ENCODE assay signal across 35 cellular contexts in genomic region chr19:48595833-48596232, GRCh38. TPM values are rescaled to one million over a fixed set of nuclear protein-coding genes. Genes with fewer than 3 reads are reported as not detected.
DNase-seq lines count a peak whose midpoint lies in the region; ATAC-seq, FAIRE-seq and TF ChIP-seq lines count a peak whose summit lies in the region.
"Had no signal": no experiment of that assay in that cellular context is flagged by ENCODE, and none has a peak within 500 bp of the region (broad histone marks: within the 10 kb centered on the region; RNA-seq: fewer than 3 reads in every experiment).

No MANE protein-coding gene starts in this region.

- peaks cover 2% of the 10 kb centered on the region for H3K9me1 ChIP-seq in K562 (ENCODE audit: control insufficient read depth, insufficient read depth, low read length)

- TF ChIP-seq EP300 in A549 (IDR thresholded peaks at IDR 0.05) (no peak), K562 (IDR thresholded peaks at IDR 0.05; ENCODE audit: low read length) (no peak)

- no peaks in the 10 kb centered on the region for H3K9me2 ChIP-seq in Karpas-422 (replicated peaks; ENCODE audit: insufficient read depth, low read length)

- no peaks in the 10 kb centered on the region for H3K4me1 ChIP-seq in A549
- no peaks in the 10 kb centered on the region for H3K4me1 ChIP-seq in Karpas-422 (ENCODE audit: low read length)
- peaks cover 0 to 31% of the 10 kb centered on the region in 2 experiments; a peak in 2 of 5 replicates for H3K4me1 ChIP-seq in K562 (replicated peaks in 1 of 2; ENCODE audit: control insufficient read depth in 2 of 2, insufficient read depth in 2 of 2, low read length in 2 of 2)
- H3K4me1 ChIP-seq in Peyer's patch = no peaks in the 10 kb centered on the region
- H3K4me1 ChIP-seq: left ventricle myocardium inferior, prostate gland, testis had no signal

- DNase-seq in activated CD4-positive, alpha-beta T cell treated with anti-CD3 and anti-CD28 coated beads for 36 hours = no peak
- no peak for DNase-seq in activated CD4-positive, alpha-beta T cell treated with anti-CD3 and anti-CD28 coated beads, Interleukin-2, amount 50 U/mL, for 48 hours
- DNase-seq in A549 (ENCODE audit: low read depth in 1 of 2, low spot score in 1 of 2) (no peak), Karpas-422 (peak; percentile 29), K562 (ENCODE audit: extremely low read depth in 1 of 4, low spot score in 3 of 4) (no peak), erythroblast (lab: John Stamatoyannopoulos, UW) (no peak), Peyer's patch (no peak), COLO668 (lab: John Stamatoyannopoulos, UW; ENCODE audit: unreplicated experiment) (no peak)
- DNase-seq: activated B cell treated with CpG ODN at 0.5 μM for 24 hours; activated effector memory CD4-positive, alpha-beta T cell treated with Interleukin-2 at 50 U/mL for 16 hours; AML-193; amniotic stem cell; brain microvascular endothelial cell; GF-D8; H9; IMR-90; islet precursor cell; left ventricle myocardium inferior; mesendoderm; NCI-H1092; NCI-H1694 treated with DMSO at 0.1 percent for 48 hours; NCI-H524 treated with DMSO at 0.1 percent for 48 hours; Right ventricle myocardium superior; stimulated activated CD4-positive, alpha-beta T cell treated with anti-CD3 and anti-CD28 coated beads, Interleukin-12 subunit alpha, Interleukin-12 subunit beta, amount 100 ng/mL, for 4 hours; stimulated activated CD4-positive, alpha-beta T cell treated with anti-CD3 and anti-CD28 coated beads, Interleukin-4, amount 100 ng/mL, for 24 hours; stimulated activated naive CD4-positive, alpha-beta T cell; testis had no signal

- H3K27me3 ChIP-seq in Karpas-422 (ENCODE audit: low read length) (no peaks in the 10 kb centered on the region), K562 (ENCODE audit: control insufficient read depth in 2 of 2, insufficient read depth in 2 of 2, low read length in 2 of 2) (peaks cover 0 to 7% of the 10 kb centered on the region in 2 experiments; a peak in 2 of 5 replicates), Peyer's patch (no peaks in the 10 kb centered on the region)
- H3K27me3 ChIP-seq: brain microvascular endothelial cell, testis had no signal

- H3K27ac ChIP-seq in A549 = no peak overlapping the region
- H3K27ac ChIP-seq in Karpas-422 (ENCODE audit: low read length) = no peak overlapping the region
- no peak overlapping the region for H3K27ac ChIP-seq in K562 (ENCODE audit: extremely low read depth, low read depth, low read length)
- H3K27ac ChIP-seq in Peyer's patch = no peak overlapping the region
- H3K27ac ChIP-seq: brain microvascular endothelial cell, epithelial cell of prostate, left ventricle myocardium inferior, prostate gland, testis had no signal

- H3K9ac ChIP-seq in Karpas-422 (ENCODE audit: low read length) (no peak overlapping the region), K562 (ENCODE audit: insufficient read depth in 1 of 2, low read depth in 2 of 2, low read length in 2 of 2) (peak overlapping the region in 1 of 2 experiments; percentile 35; a peak in 1 of 4 replicates)

- no peaks in the 10 kb centered on the region for H3K36me3 Mint-ChIP-seq in activated CD4-positive, alpha-beta T cell treated with anti-CD3 and anti-CD28 coated beads for 36 hours (ENCODE audit: low read depth)

- 59% methylated on average over 6 of the region's 6 CpGs for WGBS in A549 (ENCODE audit: missing lambda C conversion rate)
- WGBS in K562 (ENCODE audit: insufficient coverage, low coverage, missing lambda C conversion rate) = 52% methylated on average over 6 of the region's 6 CpGs

- H4K20me1 ChIP-seq in Karpas-422 (ENCODE audit: insufficient read depth, low read depth, low read length) = no peaks in the 10 kb centered on the region
- 0 out of 2 replicates have a peak, but pooled peaks cover 2% of the 10 kb centered on the region for H4K20me1 ChIP-seq in K562 (replicated peaks; ENCODE audit: control insufficient read depth, insufficient read depth, low read length)

- peaks cover 10% of the 10 kb centered on the region for H3K4me1 Mint-ChIP-seq in activated CD4-positive, alpha-beta T cell treated with anti-CD3 and anti-CD28 coated beads for 36 hours
- H3K4me1 Mint-ChIP-seq: activated B cell treated with CpG ODN at 0.5 μM for 24 hours, H9 had no signal

- TF ChIP-seq CTCF in A549 (IDR thresholded peaks at IDR 0.05) (no peak), K562 (IDR thresholded peaks at IDR 0.05 in 2 of 3, conservative IDR thresholded peaks at IDR 0.05 in 1 of 3; ENCODE audit: insufficient read depth in 2 of 3, low read depth in 1 of 3, low read length in 3 of 3) (no peak), Peyer's patch (IDR thresholded peaks at IDR 0.05) (no peak)

- H3K36me3 ChIP-seq in Karpas-422 (ENCODE audit: insufficient read depth, low read length) (no peaks in the 10 kb centered on the region), K562 (ENCODE audit: control insufficient read depth, insufficient read depth, low read length) (no peaks in the 10 kb centered on the region), Peyer's patch (no peaks in the 10 kb centered on the region)
- H3K36me3 ChIP-seq: brain microvascular endothelial cell, left ventricle myocardium inferior, prostate gland had no signal

- no peak for ATAC-seq in activated CD4-positive, alpha-beta T cell treated with anti-CD3 and anti-CD28 coated beads for 36 hours
- ATAC-seq in A549 (peak in 1 of 2 experiments; percentile 19; a peak in 2 of 6 replicates), K562 (no peak)
- ATAC-seq: sciatic nerve had no signal

- in situ Hi-C loops in K562 (cut with MboI) = loop anchor here (25.0 kb wide), 1 partner anchor 1516 kb away; no protein-coding TSS in a partner anchor

- no TSS peak for BruUV-seq in K562 (replicated peaks; lab: Mats Ljungman, UMichigan)

- TF ChIP-seq RAD21 in A549 (conservative IDR thresholded peaks at IDR 0.05 in 1 of 2, IDR thresholded peaks at IDR 0.05 in 1 of 2) (no peak), K562 (CRISPR knock-in tag; conservative IDR thresholded peaks at IDR 0.05 in 1 of 2, IDR thresholded peaks at IDR 0.05 in 1 of 2) (no peak)

- H3K9me3 ChIP-seq in A549 (no peaks in the 10 kb centered on the region), Karpas-422 (ENCODE audit: low read length) (no peaks in the 10 kb centered on the region), K562 (replicated peaks; ENCODE audit: control insufficient read depth, insufficient read depth, low read depth, low read length) (no peaks in the 10 kb centered on the region), Peyer's patch (no peaks in the 10 kb centered on the region)
- H3K9me3 ChIP-seq: left ventricle myocardium inferior, prostate gland, testis had no signal

- no peaks in the 10 kb centered on the region for H3K9me3 Mint-ChIP-seq in activated CD4-positive, alpha-beta T cell treated with anti-CD3 and anti-CD28 coated beads for 36 hours (ENCODE audit: low read depth)
- H3K9me3 Mint-ChIP-seq: activated B cell treated with CpG ODN at 0.5 μM for 24 hours, H9 had no signal

- intact Hi-C loops in activated CD4-positive, alpha-beta T cell treated with anti-CD3 and anti-CD28 coated beads for 36 hours (cut with DNase I, micrococcal nuclease) = no loop called here
- intact Hi-C loops in K562 (cut with micrococcal nuclease) = no loop called here

- H3K4me3 Mint-ChIP-seq in activated CD4-positive, alpha-beta T cell treated with anti-CD3 and anti-CD28 coated beads for 36 hours = peak overlapping the region; percentile 74
- H3K4me3 Mint-ChIP-seq: activated B cell treated with CpG ODN at 0.5 μM for 24 hours, H9 had no signal

- no peaks in the 10 kb centered on the region for H3K79me2 ChIP-seq in Karpas-422 (ENCODE audit: low read length)
- no peaks in the 10 kb centered on the region for H3K79me2 ChIP-seq in K562 (ENCODE audit: control insufficient read depth, insufficient read depth, low read length)

- no peaks in the 10 kb centered on the region for H3K27me3 Mint-ChIP-seq in activated CD4-positive, alpha-beta T cell treated with anti-CD3 and anti-CD28 coated beads for 36 hours
- H3K27me3 Mint-ChIP-seq: activated B cell treated with CpG ODN at 0.5 μM for 24 hours had no signal

- TF ChIP-seq POLR2A in A549 (IDR thresholded peaks at IDR 0.05; ENCODE audit: low read length) (no peak), K562 (conservative IDR thresholded peaks at IDR 0.05) (no peak), erythroblast (IDR thresholded peaks at IDR 0.05; ENCODE audit: low read length) (no peak), Peyer's patch (IDR thresholded peaks at IDR 0.05) (no peak)

- H3K27ac Mint-ChIP-seq in activated CD4-positive, alpha-beta T cell treated with anti-CD3 and anti-CD28 coated beads for 36 hours = peak overlapping the region; percentile 19
- H3K27ac Mint-ChIP-seq: activated B cell treated with CpG ODN at 0.5 μM for 24 hours, H9 had no signal

- H3K4me2 ChIP-seq in A549 = no peak overlapping the region
- H3K4me2 ChIP-seq in Karpas-422 (ENCODE audit: low read depth, low read length, poor library complexity, severe bottlenecking) = no peak overlapping the region
- H3K4me2 ChIP-seq in K562 (ENCODE audit: insufficient read depth, low read length) = no peak overlapping the region

- no peak for FAIRE-seq in A549 (lab: Jason Lieb, UNC)
- FAIRE-seq in K562 (lab: Jason Lieb, UNC) = no peak
- FAIRE-seq: A204.1, GM19239 had no signal

- H3K4me3 ChIP-seq in A549 = no peak overlapping the region
- no peak overlapping the region for H3K4me3 ChIP-seq in Karpas-422 (ENCODE audit: low read length)
- no peak overlapping the region for H3K4me3 ChIP-seq in K562
- no peak overlapping the region for H3K4me3 ChIP-seq in Peyer's patch
- H3K4me3 ChIP-seq: left ventricle myocardium inferior, prostate gland, testis had no signal

- H2AFZ ChIP-seq in Karpas-422 (ENCODE audit: low read length) = no peak overlapping the region
- H2AFZ ChIP-seq in K562 (ENCODE audit: low read depth, low read length) = no peak overlapping the region

- POLR2A ChIA-PET in activated CD4-positive, alpha-beta T cell treated with anti-CD3 and anti-CD28 coated beads for 36 hours (lab: Charles Lee) = no interaction called here
- POLR2A ChIA-PET in A549 (lab: Yijun Ruan, JAX) (interaction anchor here (0.5 to 2.2 kb wide), 2 partner anchors 23 to 93 kb away, joined by 5 to 10 read pairs; partner anchors contain the start of genes RPL18 and SPHK2), K562 (lab: Yijun Ruan, JAX) (interaction anchor here (0.5 to 2.3 kb wide), 2 partner anchors 10 to 21 kb away, joined by 3 to 9 read pairs; no protein-coding TSS in a partner anchor)

- CTCF ChIA-PET in activated CD4-positive, alpha-beta T cell treated with anti-CD3 and anti-CD28 coated beads for 36 hours (lab: Charles Lee) = interaction anchor here (0.6 to 2.0 kb wide), 2 partner anchors 11 to 192 kb away, joined by 3 to 7 read pairs; no protein-coding TSS in a partner anchor
- CTCF ChIA-PET in A549 (lab: Yijun Ruan, JAX) = interaction anchor here (0.9 to 14.4 kb wide), 7 partner anchors 9 to 257 kb away, joined by 3 to 396 read pairs (median 9); partner anchors contain the start of genes FAM83E and SPACA4
- CTCF ChIA-PET in K562 (lab: Yijun Ruan, JAX; ENCODE audit: low intra/inter-chr PET ratio) = no interaction called here

RNA-seq across cellular contexts. Expression of gene SPACA4, which starts 10.7 kb away (rescaled TPM):
- total RNA-seq in activated CD4-positive, alpha-beta T cell treated with anti-CD3 and anti-CD28 coated beads for 36 hours = not detected
- polyA plus RNA-seq in A549 (2011; rRNA removed) = 0.08 and 0.09 TPM in 2 replicates
- 0.08 and 0.16 TPM in 2 replicates for polyA plus RNA-seq in A549 (2012; cell fraction: cytosol; rRNA removed)
- polyA plus RNA-seq in A549 (2012; cell fraction: nucleus; rRNA removed) = 0.24 and 0.60 TPM in 2 replicates
- 0.12 to 0.13 TPM in 2 of 3 replicates, not detected in the other for polyA plus RNA-seq in A549 (2017; fragmentation: RNase III; extraction: RNeasy Plus Mini Kit Qiagen cat#74134 plus additional on column Dnase treatment)
- polyA minus RNA-seq in A549 (2011; rRNA and poly(A)+ RNA removed) = 0.39 TPM in 1 of 2 replicates, not detected in the other
- not detected in 2 replicates for total RNA-seq in Karpas-422 (2014; rRNA removed; shearing (Covaris generic); ENCODE audit: low replicate concordance)
- not detected in 2 replicates for total RNA-seq in K562 (2011; cell fraction: chromatin; rRNA removed; ENCODE audit: low replicate concordance)
- total RNA-seq in K562 (2011; cell fraction: nucleolus; rRNA removed) = not detected in 2 replicates
- total RNA-seq in K562 (2011; cell fraction: nucleoplasm; rRNA removed) = not detected in 2 replicates
- total RNA-seq in K562 (2014; rRNA removed) = not detected in 2 replicates
- total RNA-seq in K562 (2014; rRNA removed; fragmentation: Illumina TruSeq; extraction: Trizol) = not detected in 2 replicates
- total RNA-seq in K562 (2015; rRNA removed; fragmentation: Illumina TruSeq; extraction: Trizol) = not detected in 2 replicates
- total RNA-seq in K562 (2021) = not detected in 2 replicates
- polyA plus RNA-seq in K562 (2011; rRNA removed) = not detected in 2 replicates
- 0.09 TPM in 1 of 2 replicates, not detected in the other for polyA plus RNA-seq in K562 (2011; cell fraction: cytosol; rRNA removed)
- polyA plus RNA-seq in K562 (2011; cell fraction: nucleus; rRNA removed) = not detected in 2 replicates
- polyA plus RNA-seq in K562 (2012) = not detected in 2 replicates
- polyA plus RNA-seq in K562 (2014; fragmentation: Illumina TruSeq; extraction: Trizol) = not detected in 2 replicates
- polyA plus RNA-seq in K562 (2014; fragmentation: Nextera tagmentation; extraction: Ambion mirVana) = not detected
- not detected in 2 replicates for polyA plus RNA-seq in K562 (2014; rRNA removed)
- not detected in 2 replicates for polyA minus RNA-seq in K562 (2011; rRNA and poly(A)+ RNA removed)
- polyA minus RNA-seq in K562 (2011; cell fraction: cytosol; rRNA and poly(A)+ RNA removed) = not detected in 2 replicates
- polyA minus RNA-seq in K562 (2011; cell fraction: nucleus; rRNA and poly(A)+ RNA removed) = not detected in 2 replicates
- total RNA-seq in Peyer's patch = not detected
- total RNA-seq: activated B cell treated with CpG ODN at 0.5 μM for 24 hours; activated CD8-positive, alpha-beta memory T cell treated with anti-CD3 and anti-CD28 coated beads for 36 hours; chondrocyte; H9; IMR-90; left ventricle myocardium inferior; Right ventricle myocardium superior; sciatic nerve; urinary bladder had no signal
- polyA plus RNA-seq: IMR-90, urinary bladder had no signal

RNA-seq across cellular contexts. Expression of gene FAM83E, which starts 19.0 kb away (rescaled TPM):
- 1 to 10 TPM; 1.5 to 4.1 TPM for total RNA-seq in activated CD4-positive, alpha-beta T cell treated with anti-CD3 and anti-CD28 coated beads for 36 hours
- polyA plus RNA-seq in A549 (2011; rRNA removed) (0.16 and 0.45 TPM in 2 replicates), A549 (2017; fragmentation: RNase III; extraction: RNeasy Plus Mini Kit Qiagen cat#74134 plus additional on column Dnase treatment) (0.24 to 0.45 TPM (median 0.41 TPM) in 3 replicates), K562 (2011; rRNA removed) (0.15 TPM in 2 replicates), K562 (2014; fragmentation: Illumina TruSeq; extraction: Trizol) (not detected in 2 replicates), K562 (2014; fragmentation: Nextera tagmentation; extraction: Ambion mirVana) (not detected), K562 (2014; rRNA removed) (0.04 and 0.19 TPM in 2 replicates)
- 0.13 and 0.25 TPM in 2 replicates for polyA plus RNA-seq in A549 (2012; cell fraction: cytosol; rRNA removed)
- polyA plus RNA-seq in A549 (2012; cell fraction: nucleus; rRNA removed) = 0.29 and 0.73 TPM in 2 replicates
- polyA minus RNA-seq in A549 (2011; rRNA and poly(A)+ RNA removed) = 0.45 and 0.73 TPM in 2 replicates
- total RNA-seq in Karpas-422 (2014; rRNA removed; shearing (Covaris generic); ENCODE audit: low replicate concordance) = 1.0 and 1.2 TPM in 2 replicates
- total RNA-seq in K562 (2011; cell fraction: chromatin; rRNA removed; ENCODE audit: low replicate concordance) = 1.9 and 6.0 TPM in 2 replicates
- total RNA-seq in K562 (2011; cell fraction: nucleolus; rRNA removed) = 3.4 and 7.2 TPM in 2 replicates
- 6.5 and 9.6 TPM in 2 replicates for total RNA-seq in K562 (2011; cell fraction: nucleoplasm; rRNA removed)
- total RNA-seq in K562 (2014; rRNA removed) (0.82 TPM in 1 of 2 replicates, not detected in the other), K562 (2014; rRNA removed; fragmentation: Illumina TruSeq; extraction: Trizol) (0.29 TPM in 1 of 2 replicates, not detected in the other), K562 (2015; rRNA removed; fragmentation: Illumina TruSeq; extraction: Trizol) (0.45 and 0.87 TPM in 2 replicates), K562 (2021) (0.71 and 1.3 TPM in 2 replicates), Peyer's patch (100 to 1,000 TPM in 3 of 4 donors, 10 to 100 TPM in 1; 58.6 to 203 (median 130) TPM)
- polyA plus RNA-seq in K562 (2011; cell fraction: cytosol; rRNA removed) = 0.04 TPM in 1 of 2 replicates, not detected in the other
- 0.18 and 1.2 TPM in 2 replicates for polyA plus RNA-seq in K562 (2011; cell fraction: nucleus; rRNA removed)
- 0.13 and 0.14 TPM in 2 replicates for polyA plus RNA-seq in K562 (2012)
- not detected in 2 replicates for polyA minus RNA-seq in K562 (2011; rRNA and poly(A)+ RNA removed)
- polyA minus RNA-seq in K562 (2011; cell fraction: cytosol; rRNA and poly(A)+ RNA removed) = not detected in 2 replicates
- 2.4 and 4.2 TPM in 2 replicates for polyA minus RNA-seq in K562 (2011; cell fraction: nucleus; rRNA and poly(A)+ RNA removed)
- total RNA-seq: left ventricle myocardium inferior, Right ventricle myocardium superior, sciatic nerve had no signal

RNA-seq across cellular contexts. Expression of gene RPL18, which starts 23.1 kb away (rescaled TPM):
- total RNA-seq in activated CD4-positive, alpha-beta T cell treated with anti-CD3 and anti-CD28 coated beads for 36 hours = 1,000 to 10,000 TPM; 2,026 to 2,191 TPM
- polyA plus RNA-seq in A549 (2011; rRNA removed) (1,390 and 1,780 TPM in 2 replicates), A549 (2017; fragmentation: RNase III; extraction: RNeasy Plus Mini Kit Qiagen cat#74134 plus additional on column Dnase treatment) (2,568 to 2,696 TPM (median 2,647 TPM) in 3 replicates), K562 (2011; rRNA removed) (1,530 and 1,971 TPM in 2 replicates), K562 (2014; fragmentation: Illumina TruSeq; extraction: Trizol) (1,653 and 2,262 TPM in 2 replicates), K562 (2014; fragmentation: Nextera tagmentation; extraction: Ambion mirVana) (100 to 1,000 TPM; 312 to 402 TPM), K562 (2014; rRNA removed) (2,460 and 2,635 TPM in 2 replicates)
- 2,689 and 2,957 TPM in 2 replicates for polyA plus RNA-seq in A549 (2012; cell fraction: cytosol; rRNA removed)
- 2,348 and 2,474 TPM in 2 replicates for polyA plus RNA-seq in A549 (2012; cell fraction: nucleus; rRNA removed)
- polyA minus RNA-seq in A549 (2011; rRNA and poly(A)+ RNA removed) = 793 and 1,174 TPM in 2 replicates
- total RNA-seq in Karpas-422 (2014; rRNA removed; shearing (Covaris generic); ENCODE audit: low replicate concordance) = 3,031 and 4,148 TPM in 2 replicates
- 185 and 358 TPM in 2 replicates for total RNA-seq in K562 (2011; cell fraction: chromatin; rRNA removed; ENCODE audit: low replicate concordance)
- total RNA-seq in K562 (2011; cell fraction: nucleolus; rRNA removed) = 779 and 884 TPM in 2 replicates
- total RNA-seq in K562 (2011; cell fraction: nucleoplasm; rRNA removed) = 712 and 996 TPM in 2 replicates
- total RNA-seq in K562 (2014; rRNA removed) (2,565 and 3,619 TPM in 2 replicates), K562 (2014; rRNA removed; fragmentation: Illumina TruSeq; extraction: Trizol) (1,358 and 1,367 TPM in 2 replicates), K562 (2015; rRNA removed; fragmentation: Illumina TruSeq; extraction: Trizol) (2,022 and 2,084 TPM in 2 replicates), K562 (2021) (2,028 and 2,113 TPM in 2 replicates), Peyer's patch (1,000 to 10,000 TPM; 1,077 to 1,595 (median 1,505) TPM)
- 2,544 and 3,068 TPM in 2 replicates for polyA plus RNA-seq in K562 (2011; cell fraction: cytosol; rRNA removed)
- 847 and 901 TPM in 2 replicates for polyA plus RNA-seq in K562 (2011; cell fraction: nucleus; rRNA removed)
- polyA plus RNA-seq in K562 (2012) = 2,553 and 4,056 TPM in 2 replicates
- polyA minus RNA-seq in K562 (2011; rRNA and poly(A)+ RNA removed) = 413 and 534 TPM in 2 replicates
- polyA minus RNA-seq in K562 (2011; cell fraction: cytosol; rRNA and poly(A)+ RNA removed) = 805 and 1,017 TPM in 2 replicates
- polyA minus RNA-seq in K562 (2011; cell fraction: nucleus; rRNA and poly(A)+ RNA removed) = 167 and 323 TPM in 2 replicates

RNA-seq across cellular contexts. Expression of gene SPHK2, which starts 23.5 kb away (rescaled TPM):
- 10 to 100 TPM; 27.0 TPM for total RNA-seq in activated CD4-positive, alpha-beta T cell treated with anti-CD3 and anti-CD28 coated beads for 36 hours
- 5.5 and 6.1 TPM in 2 replicates for polyA plus RNA-seq in A549 (2011; rRNA removed)
- polyA plus RNA-seq in A549 (2012; cell fraction: cytosol; rRNA removed) = 13.7 and 18.6 TPM in 2 replicates
- 37.8 and 64.1 TPM in 2 replicates for polyA plus RNA-seq in A549 (2012; cell fraction: nucleus; rRNA removed)
- 14.7 to 18.3 TPM (median 17.1 TPM) in 3 replicates for polyA plus RNA-seq in A549 (2017; fragmentation: RNase III; extraction: RNeasy Plus Mini Kit Qiagen cat#74134 plus additional on column Dnase treatment)
- polyA minus RNA-seq in A549 (2011; rRNA and poly(A)+ RNA removed) = 8.5 and 10.8 TPM in 2 replicates
- total RNA-seq in Karpas-422 (2014; rRNA removed; shearing (Covaris generic); ENCODE audit: low replicate concordance) = 23.0 and 30.6 TPM in 2 replicates
- 16.1 and 40.7 TPM in 2 replicates for total RNA-seq in K562 (2011; cell fraction: chromatin; rRNA removed; ENCODE audit: low replicate concordance)
- total RNA-seq in K562 (2011; cell fraction: nucleolus; rRNA removed) = 26.3 and 31.7 TPM in 2 replicates
- 25.7 and 33.8 TPM in 2 replicates for total RNA-seq in K562 (2011; cell fraction: nucleoplasm; rRNA removed)
- 4.0 and 8.2 TPM in 2 replicates for total RNA-seq in K562 (2014; rRNA removed)
- total RNA-seq in K562 (2014; rRNA removed; fragmentation: Illumina TruSeq; extraction: Trizol) = 2.1 and 2.9 TPM in 2 replicates
- 5.4 and 5.5 TPM in 2 replicates for total RNA-seq in K562 (2015; rRNA removed; fragmentation: Illumina TruSeq; extraction: Trizol)
- total RNA-seq in K562 (2021) = 13.9 and 15.2 TPM in 2 replicates
- 2.0 and 3.5 TPM in 2 replicates for polyA plus RNA-seq in K562 (2011; rRNA removed)
- polyA plus RNA-seq in K562 (2011; cell fraction: cytosol; rRNA removed) = 2.7 and 9.3 TPM in 2 replicates
- polyA plus RNA-seq in K562 (2011; cell fraction: nucleus; rRNA removed) = 11.1 and 18.6 TPM in 2 replicates
- 7.0 and 7.3 TPM in 2 replicates for polyA plus RNA-seq in K562 (2012)
- polyA plus RNA-seq in K562 (2014; fragmentation: Illumina TruSeq; extraction: Trizol) = 2.6 and 6.4 TPM in 2 replicates
- polyA plus RNA-seq in K562 (2014; fragmentation: Nextera tagmentation; extraction: Ambion mirVana) = under 1 TPM; 0.10 to 0.17 TPM
- 9.0 and 10.8 TPM in 2 replicates for polyA plus RNA-seq in K562 (2014; rRNA removed)
- polyA minus RNA-seq in K562 (2011; rRNA and poly(A)+ RNA removed) = 2.8 and 3.5 TPM in 2 replicates
- polyA minus RNA-seq in K562 (2011; cell fraction: cytosol; rRNA and poly(A)+ RNA removed) = 5.3 and 7.7 TPM in 2 replicates
- 8.6 and 9.6 TPM in 2 replicates for polyA minus RNA-seq in K562 (2011; cell fraction: nucleus; rRNA and poly(A)+ RNA removed)
- 100 to 1,000 TPM in 2 of 4 donors, 10 to 100 TPM in 2; 34.7 to 121 (median 96.7) TPM for total RNA-seq in Peyer's patch

RNA-seq across cellular contexts. Expression of gene DBP, which starts 41.3 kb away (rescaled TPM):
- total RNA-seq in activated CD4-positive, alpha-beta T cell treated with anti-CD3 and anti-CD28 coated beads for 36 hours = 10 to 100 TPM in 1 of 2 experiments, 1 to 10 TPM in 1; 8.3 to 12.4 TPM
- polyA plus RNA-seq in A549 (2011; rRNA removed) = 1.8 and 2.5 TPM in 2 replicates
- polyA plus RNA-seq in A549 (2012; cell fraction: cytosol; rRNA removed) = 3.3 and 3.6 TPM in 2 replicates
- 2.1 and 2.5 TPM in 2 replicates for polyA plus RNA-seq in A549 (2012; cell fraction: nucleus; rRNA removed)
- 3.8 to 5.5 TPM (median 4.1 TPM) in 3 replicates for polyA plus RNA-seq in A549 (2017; fragmentation: RNase III; extraction: RNeasy Plus Mini Kit Qiagen cat#74134 plus additional on column Dnase treatment)
- polyA minus RNA-seq in A549 (2011; rRNA and poly(A)+ RNA removed) = 2.2 and 3.9 TPM in 2 replicates
- total RNA-seq in Karpas-422 (2014; rRNA removed; shearing (Covaris generic); ENCODE audit: low replicate concordance) = 8.5 and 16.4 TPM in 2 replicates
- 1.9 and 3.2 TPM in 2 replicates for total RNA-seq in K562 (2011; cell fraction: chromatin; rRNA removed; ENCODE audit: low replicate concordance)
- total RNA-seq in K562 (2011; cell fraction: nucleolus; rRNA removed) = 1.8 and 2.2 TPM in 2 replicates
- total RNA-seq in K562 (2011; cell fraction: nucleoplasm; rRNA removed) = 2.1 and 3.3 TPM in 2 replicates
- total RNA-seq in K562 (2014; rRNA removed) = 3.6 and 5.0 TPM in 2 replicates
- 0.96 and 1.1 TPM in 2 replicates for total RNA-seq in K562 (2014; rRNA removed; fragmentation: Illumina TruSeq; extraction: Trizol)
- 3.7 and 3.9 TPM in 2 replicates for total RNA-seq in K562 (2015; rRNA removed; fragmentation: Illumina TruSeq; extraction: Trizol)
- 2.6 and 5.5 TPM in 2 replicates for total RNA-seq in K562 (2021)
- 0.45 and 1.1 TPM in 2 replicates for polyA plus RNA-seq in K562 (2011; rRNA removed)
- polyA plus RNA-seq in K562 (2011; cell fraction: cytosol; rRNA removed) = 1.0 and 1.3 TPM in 2 replicates
- 1.2 and 1.5 TPM in 2 replicates for polyA plus RNA-seq in K562 (2011; cell fraction: nucleus; rRNA removed)
- 4.6 and 5.2 TPM in 2 replicates for polyA plus RNA-seq in K562 (2012)
- 1.8 and 2.1 TPM in 2 replicates for polyA plus RNA-seq in K562 (2014; fragmentation: Illumina TruSeq; extraction: Trizol)
- under 1 TPM; 0.25 to 0.64 TPM for polyA plus RNA-seq in K562 (2014; fragmentation: Nextera tagmentation; extraction: Ambion mirVana)
- polyA plus RNA-seq in K562 (2014; rRNA removed) = 1.6 and 3.8 TPM in 2 replicates
- 0.49 and 0.99 TPM in 2 replicates for polyA minus RNA-seq in K562 (2011; rRNA and poly(A)+ RNA removed)
- 0.38 and 1.8 TPM in 2 replicates for polyA minus RNA-seq in K562 (2011; cell fraction: cytosol; rRNA and poly(A)+ RNA removed)
- polyA minus RNA-seq in K562 (2011; cell fraction: nucleus; rRNA and poly(A)+ RNA removed) = 0.67 and 2.7 TPM in 2 replicates
- 10 to 100 TPM in 3 of 4 donors, 1 to 10 TPM in 1; 9.9 to 51.5 (median 35.8) TPM for total RNA-seq in Peyer's patch

Comparison
In these comparisons a context has a peak if more than half of its experiments do, and no peak if none do; other contexts are left out.
1. RNA of gene FAM83E, which starts 19.0 kb away (total RNA-seq): 58.6 to 203 TPM in Peyer's patch; 1.5 to 4.1 TPM in activated CD4-positive, alpha-beta T cell treated with anti-CD3 and anti-CD28 coated beads for 36 hours, 1.0 to 1.2 TPM in Karpas-422 and 0.29 to 9.6 TPM in K562; every median in the first group is over 4 times any median in the second.